In genomic region chr1:6251233-6251632, GRCh38 we compare ENCODE assay signal across 1 cellular context.
TF ChIP-seq lines count a peak whose summit lies in the region.

No MANE protein-coding gene starts in this region.

TF ChIP-seq in WTC11, 78 proteins besides CTCF, POLR2A, EP300 and RAD21 (continued from another document):
- no peak for TF ChIP-seq ATF2 (CRISPR knock-in tag; IDR thresholded peaks at IDR 0.05; ENCODE audit: borderline replicate concordance, low read depth)
